12 cellular contexts compared by ENCODE assay signal in the genomic region with DNA sequence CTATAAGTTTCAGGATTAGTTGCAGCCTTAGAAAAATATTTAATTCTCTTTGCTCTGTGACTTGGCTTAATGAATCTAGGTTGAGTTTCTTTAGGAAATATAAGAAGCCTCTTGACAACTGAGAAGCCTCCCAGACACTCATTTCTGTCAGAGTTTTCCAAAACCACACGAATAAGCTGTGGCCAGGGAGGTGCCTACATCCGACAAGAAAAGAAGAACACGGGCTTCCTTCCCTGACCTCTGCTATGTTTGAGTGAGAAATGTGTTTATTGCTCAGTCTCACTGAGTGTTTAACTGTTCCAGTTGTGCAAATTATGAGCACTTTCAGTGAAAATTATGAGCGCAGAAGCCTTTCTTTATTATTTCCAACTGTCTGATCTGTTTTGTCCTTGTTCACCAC.
DNase-seq lines count a peak whose midpoint lies in the region; ATAC-seq and TF ChIP-seq lines count a peak whose summit lies in the region.
"Had no signal": no experiment of that assay in that cellular context is flagged by ENCODE, and none has a peak within 500 bp of the region (broad histone marks: within the 10 kb centered on the region; RNA-seq: fewer than 3 reads in every experiment).

No MANE protein-coding gene starts in this region.

- H3K9me2 ChIP-seq in Loucy (replicated peaks; ENCODE audit: low read depth, low read length), result no peaks in the 10 kb centered on the region

- peak; percentile 31 for DNase-seq in DMS53 (lab: John Stamatoyannopoulos, UW)
- DNase-seq in DMS53 treated with DMSO at 0.1 percent for 48 hours (lab: John Stamatoyannopoulos, UW; ENCODE audit: unreplicated experiment), result no peak
- peak; percentile 7 for DNase-seq in cerebellar cortex (ENCODE audit: low spot score)
- DNase-seq in osteoblast (ENCODE audit: insufficient read length, low spot score, missing footprints), result no peak
- no peak for DNase-seq in GM20000 (ENCODE audit: low spot score)
- no peak for DNase-seq in activated CD8-positive, alpha-beta memory T cell treated with anti-CD3 and anti-CD28 coated beads, Interleukin-2, amount 50 U/mL, for 48 hours
- DNase-seq: 8988T, Kasumi-1, retina had no signal

- no peak for ATAC-seq in GM21447 (IDR thresholded peaks at IDR 0.05; ENCODE audit: unreplicated experiment)

- no peaks in the 10 kb centered on the region for H3K4me1 ChIP-seq in Loucy (ENCODE audit: insufficient read depth, low read length, poor library complexity, severe bottlenecking)
- peaks cover 31% of the 10 kb centered on the region for H3K4me1 ChIP-seq in osteoblast (ENCODE audit: insufficient read depth, low read length)

- H3K4me3 ChIP-seq in Loucy (ENCODE audit: low read length, poor library complexity, severe bottlenecking) (peak overlapping the region; percentile 72), osteoblast (ENCODE audit: insufficient read depth, low read length) (no peak overlapping the region)

- H3K9ac ChIP-seq in Loucy (ENCODE audit: low read depth, low read length, poor library complexity, severe bottlenecking), result no peak overlapping the region

- H3K27me3 ChIP-seq in Loucy (ENCODE audit: insufficient read depth, low read length, poor library complexity, severe bottlenecking) (peaks cover 20% of the 10 kb centered on the region), osteoblast (ENCODE audit: insufficient read depth, low read length) (peaks cover 37% of the 10 kb centered on the region)

- H3K4me2 ChIP-seq in Loucy (ENCODE audit: low read depth, low read length, poor library complexity, severe bottlenecking) (peak overlapping the region; percentile 62), osteoblast (ENCODE audit: insufficient read depth, low read length) (peak overlapping the region; percentile 86)

- H3K27ac ChIP-seq in osteoblast (ENCODE audit: low read depth, low read length), result no peak overlapping the region
- H3K27ac ChIP-seq: epithelial cell of prostate had no signal

- H3K36me3 ChIP-seq in Loucy (ENCODE audit: insufficient read depth, low read length) (no peaks in the 10 kb centered on the region), osteoblast (ENCODE audit: insufficient read depth, low read length) (no peaks in the 10 kb centered on the region)

- H2AFZ ChIP-seq in Loucy (ENCODE audit: low read length), result no peak overlapping the region
- peak overlapping the region; percentile 44 for H2AFZ ChIP-seq in osteoblast (ENCODE audit: low read length)

- H3K79me2 ChIP-seq in Loucy (ENCODE audit: insufficient read depth, low read length) (no peaks in the 10 kb centered on the region), osteoblast (ENCODE audit: insufficient read depth, low read length) (no peaks in the 10 kb centered on the region)

- no peaks in the 10 kb centered on the region for H3F3A ChIP-seq in Loucy (ENCODE audit: low read depth)

- H4K20me1 ChIP-seq in Loucy (ENCODE audit: insufficient read depth, low read length, poor library complexity, severe bottlenecking), result no peaks in the 10 kb centered on the region
- H4K20me1 ChIP-seq in osteoblast (ENCODE audit: insufficient read depth, low read length), result no peaks in the 10 kb centered on the region

- no peaks in the 10 kb centered on the region for H3K9me3 ChIP-seq in Loucy (ENCODE audit: insufficient read depth, low read depth, low read length)
- no peaks in the 10 kb centered on the region for H3K9me3 ChIP-seq in osteoblast (ENCODE audit: low read depth, low read length)

- TF ChIP-seq CTCF in Loucy (conservative IDR thresholded peaks at IDR 0.05; ENCODE audit: low read length) (no peak), osteoblast (IDR thresholded peaks at IDR 0.05; ENCODE audit: extremely low read depth, low read depth, low read length) (no peak), GM20000 (IDR thresholded peaks at IDR 0.05; ENCODE audit: extremely low read depth, missing control alignments) (no peak)

Comparison
In these comparisons a context has a peak if more than half of its experiments do, and no peak if none do; other contexts are left out.
1. DNase-seq: peak in DMS53 (single experiment) and cerebellar cortex (single experiment); none in DMS53 treated with DMSO at 0.1 percent for 48 hours (single experiment), osteoblast (single experiment), GM20000 (single experiment) and activated CD8-positive, alpha-beta memory T cell treated with anti-CD3 and anti-CD28 coated beads, Interleukin-2, amount 50 U/mL, for 48 hours (single experiment).